ENCODE assay signal across 8 cellular contexts in the genomic region with DNA sequence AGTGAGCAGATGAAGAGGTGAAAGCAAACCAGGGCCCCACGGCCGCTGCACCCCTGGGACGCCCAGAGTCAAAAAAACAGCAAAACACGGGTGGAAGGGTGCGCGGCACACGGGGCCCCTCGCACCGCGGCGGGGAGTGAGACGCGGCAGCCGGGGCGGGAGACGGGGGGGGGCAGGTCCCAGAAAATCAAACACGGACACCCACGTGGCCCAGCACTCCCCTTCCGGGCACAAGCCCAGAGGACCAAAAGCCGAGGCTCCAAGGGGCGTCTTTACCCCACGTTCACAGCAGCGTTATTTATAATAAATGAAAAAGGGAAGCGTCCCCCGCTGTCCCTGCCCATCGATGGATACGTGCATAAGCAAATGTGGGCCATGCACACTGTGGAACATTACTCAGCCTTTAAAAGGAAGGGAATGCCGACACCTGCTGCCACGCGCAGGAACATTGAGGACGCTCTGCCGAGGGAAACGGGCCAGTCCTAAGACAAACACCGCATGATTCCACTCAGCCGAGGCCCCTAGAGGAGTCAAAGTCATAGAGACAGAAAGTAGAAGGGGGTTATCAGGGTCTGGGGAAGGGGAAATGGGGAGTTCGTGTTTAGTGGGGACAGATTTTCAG. TPM values are rescaled to one million over a fixed set of nuclear protein-coding genes. Genes with fewer than 3 reads are reported as not detected.
DNase-seq lines count a peak whose midpoint lies in the region; ATAC-seq, FAIRE-seq and TF ChIP-seq lines count a peak whose summit lies in the region.

No MANE protein-coding gene starts in this region.

- H3K4me3 ChIP-seq in retinal pigment epithelial cell (ENCODE audit: low read length): peak overlapping the region; percentile 92

- H3K36me3 Mint-ChIP-seq in activated CD4-positive, alpha-beta memory T cell treated with anti-CD3 and anti-CD28 coated beads for 36 hours: peaks cover 16% of the 10 kb centered on the region

- H3K4me3 Mint-ChIP-seq in activated CD4-positive, alpha-beta memory T cell treated with anti-CD3 and anti-CD28 coated beads for 36 hours: peak overlapping the region; percentile 92

- FAIRE-seq in H54 (lab: Jason Lieb, UNC): no peak

- peak overlapping the region; percentile 66 for H3K27ac Mint-ChIP-seq in activated CD4-positive, alpha-beta memory T cell treated with anti-CD3 and anti-CD28 coated beads for 36 hours

- no peaks in the 10 kb centered on the region for H3K27me3 Mint-ChIP-seq in activated CD4-positive, alpha-beta memory T cell treated with anti-CD3 and anti-CD28 coated beads for 36 hours

- CTCF ChIA-PET in activated CD4-positive, alpha-beta memory T cell treated with anti-CD3 and anti-CD28 coated beads for 36 hours (lab: Charles Lee): no interaction called here

- peak; percentile 19 for ATAC-seq in GM18498 (IDR thresholded peaks at IDR 0.05; ENCODE audit: unreplicated experiment)
- ATAC-seq in HG02852 (IDR thresholded peaks at IDR 0.05; ENCODE audit: unreplicated experiment): peak; percentile 14

- peak; percentile 33 for DNase-seq in activated CD4-positive, alpha-beta memory T cell treated with anti-CD3 and anti-CD28 coated beads for 36 hours
- DNase-seq in germinal center (ENCODE audit: low spot score) (peak; percentile 27), retinal pigment epithelial cell (ENCODE audit: low read depth) (no peak), H54 (ENCODE audit: insufficient read length, low spot score) (no peak), NCI-H446 treated with DMSO at 0.1 percent for 48 hours (lab: John Stamatoyannopoulos, UW) (no peak), NCI-H2171 (lab: John Stamatoyannopoulos, UW) (no peak)

- no peak for TF ChIP-seq CTCF in retinal pigment epithelial cell (conservative IDR thresholded peaks at IDR 0.05; ENCODE audit: low read depth, low read length)

- TF ChIP-seq POLR2A in H54 (IDR thresholded peaks at IDR 0.05; ENCODE audit: low read depth, low read length): no peak

- POLR2A ChIA-PET in activated CD4-positive, alpha-beta memory T cell treated with anti-CD3 and anti-CD28 coated beads for 36 hours (lab: Charles Lee): no interaction called here

- no peaks in the 10 kb centered on the region for H3K9me3 Mint-ChIP-seq in activated CD4-positive, alpha-beta memory T cell treated with anti-CD3 and anti-CD28 coated beads for 36 hours

- peaks cover 25% of the 10 kb centered on the region for H3K4me1 Mint-ChIP-seq in activated CD4-positive, alpha-beta memory T cell treated with anti-CD3 and anti-CD28 coated beads for 36 hours (ENCODE audit: low read depth)

- intact Hi-C loops in activated CD4-positive, alpha-beta memory T cell treated with anti-CD3 and anti-CD28 coated beads for 36 hours (cut with micrococcal nuclease): loop anchor here (10.0 kb wide), 1 partner anchor 428 kb away; a partner anchor contains a TSS

RNA-seq across cellular contexts. Expression of a gene that starts 0.7 kb away (rescaled TPM):
- total RNA-seq in activated CD4-positive, alpha-beta memory T cell treated with anti-CD3 and anti-CD28 coated beads for 36 hours: 10 to 100 TPM; 85.2 to 99.9 TPM

RNA-seq across cellular contexts. Expression of a gene that starts 3.7 kb away (rescaled TPM):
- total RNA-seq in activated CD4-positive, alpha-beta memory T cell treated with anti-CD3 and anti-CD28 coated beads for 36 hours: not detected

Comparison
In these comparisons a context has a peak if more than half of its experiments do, and no peak if none do; other contexts are left out.
1. DNase-seq: peak in activated CD4-positive, alpha-beta memory T cell treated with anti-CD3 and anti-CD28 coated beads for 36 hours (single experiment) and germinal center (single experiment); none in retinal pigment epithelial cell (single experiment), H54 (single experiment), NCI-H446 treated with DMSO at 0.1 percent for 48 hours (single experiment) and NCI-H2171 (single experiment).